13 cellular contexts compared by ENCODE assay signal in the genomic region with DNA sequence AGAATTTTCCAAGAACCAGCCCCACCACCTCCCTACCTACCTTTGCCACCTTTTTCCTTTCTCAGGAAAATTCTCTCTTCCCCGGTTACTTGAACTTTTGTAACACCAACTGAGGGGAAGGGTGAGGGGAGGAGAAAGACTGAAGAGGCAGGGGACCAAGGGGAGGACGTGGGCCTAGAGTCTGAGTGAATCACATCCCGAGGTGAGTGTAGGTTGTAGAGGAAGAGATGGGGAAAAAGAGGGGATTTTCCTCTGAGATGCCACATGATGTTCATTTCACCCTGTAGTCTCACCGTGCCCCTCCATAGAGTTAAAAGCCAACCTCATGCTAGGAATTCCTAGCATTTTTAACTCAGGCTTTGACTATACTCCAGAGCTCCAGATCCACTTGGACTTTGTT.
DNase-seq lines count a peak whose midpoint lies in the region; ATAC-seq lines count a peak whose summit lies in the region.
"Had no signal": no experiment of that assay in that cellular context is flagged by ENCODE, and none has a peak within 500 bp of the region (broad histone marks: within the 10 kb centered on the region; RNA-seq: fewer than 3 reads in every experiment).

No MANE protein-coding gene starts in this region.

- no peak for DNase-seq in activated CD8-positive, alpha-beta memory T cell treated with anti-CD3 and anti-CD28 coated beads, Interleukin-2, amount 10 ng/mL, durations not matched to agents 7 days and 5 days
- DNase-seq in activated CD8-positive, alpha-beta memory T cell treated with anti-CD3 and anti-CD28 coated beads, Interleukin-2, amount 50 U/mL, for 48 hours: no peak
- DNase-seq in T-helper 17 cell: no peak
- DNase-seq in astrocyte of the hippocampus (ENCODE audit: low read depth, low spot score): peak; percentile 26
- peak; percentile 62 for DNase-seq in stimulated activated CD8-positive, alpha-beta memory T cell treated with anti-CD3 and anti-CD28 coated beads, Interleukin-4, amount 100 ng/mL, for 48 hours
- no peak for DNase-seq in C1 segment of cervical spinal cord (lab: John Stamatoyannopoulos, UW)
- DNase-seq in NOMO-1 treated with dmso at 0.1 percent for 144 hours (lab: John Stamatoyannopoulos, UW; ENCODE audit: unreplicated experiment): no peak
- DNase-seq: DMS153, NCI-H2081 treated with DMSO at 0.1 percent for 48 hours, tibial artery had no signal

- no peaks in the 10 kb centered on the region for H3K9me3 ChIP-seq in T-helper 17 cell (ENCODE audit: control insufficient read depth, low read length, poor library complexity, severe bottlenecking)

- CTCF ChIA-PET in activated CD8-positive, alpha-beta memory T cell treated with anti-CD3 and anti-CD28 coated beads, Interleukin-2, amount 10 ng/mL, durations not matched to agents 7 days and 5 days (lab: Charles Lee): interaction anchor here (1.2 to 5.6 kb wide), 6 partner anchors 14 to 361 kb away, joined by 3 to 55 read pairs (median 5); a partner anchor contains a TSS

- ATAC-seq in activated CD8-positive, alpha-beta memory T cell treated with anti-CD3 and anti-CD28 coated beads, Interleukin-2, amount 10 ng/mL, durations not matched to agents 7 days and 5 days: no peak
- no peak for ATAC-seq in T-helper 17 cell
- ATAC-seq in HG02852 (IDR thresholded peaks at IDR 0.05; ENCODE audit: unreplicated experiment): no peak
- ATAC-seq: K562 had no signal

- peak overlapping the region; percentile 50 for H3K4me3 Mint-ChIP-seq in activated CD8-positive, alpha-beta memory T cell treated with anti-CD3 and anti-CD28 coated beads, Interleukin-2, amount 10 ng/mL, durations not matched to agents 7 days and 5 days
- peak overlapping the region; percentile 63 for H3K4me3 Mint-ChIP-seq in T-helper 17 cell

- no peaks in the 10 kb centered on the region for H3K27me3 Mint-ChIP-seq in activated CD8-positive, alpha-beta memory T cell treated with anti-CD3 and anti-CD28 coated beads, Interleukin-2, amount 10 ng/mL, durations not matched to agents 7 days and 5 days
- no peaks in the 10 kb centered on the region for H3K27me3 Mint-ChIP-seq in T-helper 17 cell
- H3K27me3 Mint-ChIP-seq: progenitor cell of endocrine pancreas had no signal

- peaks cover 86% of the 10 kb centered on the region for H3K4me1 Mint-ChIP-seq in activated CD8-positive, alpha-beta memory T cell treated with anti-CD3 and anti-CD28 coated beads, Interleukin-2, amount 10 ng/mL, durations not matched to agents 7 days and 5 days
- H3K4me1 Mint-ChIP-seq in T-helper 17 cell: peaks cover 39% of the 10 kb centered on the region

- peak overlapping the region; percentile 93 for H3K27ac Mint-ChIP-seq in activated CD8-positive, alpha-beta memory T cell treated with anti-CD3 and anti-CD28 coated beads, Interleukin-2, amount 10 ng/mL, durations not matched to agents 7 days and 5 days
- H3K27ac Mint-ChIP-seq in T-helper 17 cell: peak overlapping the region; percentile 82
- H3K27ac Mint-ChIP-seq: progenitor cell of endocrine pancreas had no signal

- peaks cover 16% of the 10 kb centered on the region for H3K36me3 Mint-ChIP-seq in activated CD8-positive, alpha-beta memory T cell treated with anti-CD3 and anti-CD28 coated beads, Interleukin-2, amount 10 ng/mL, durations not matched to agents 7 days and 5 days
- peaks cover 3% of the 10 kb centered on the region for H3K36me3 Mint-ChIP-seq in T-helper 17 cell (ENCODE audit: low read depth)

- H3K9me3 Mint-ChIP-seq in activated CD8-positive, alpha-beta memory T cell treated with anti-CD3 and anti-CD28 coated beads, Interleukin-2, amount 10 ng/mL, durations not matched to agents 7 days and 5 days (ENCODE audit: low read depth): no peaks in the 10 kb centered on the region

Comparison
In these comparisons a context has a peak if more than half of its experiments do, and no peak if none do; other contexts are left out.
1. DNase-seq: peak in astrocyte of the hippocampus (single experiment) and stimulated activated CD8-positive, alpha-beta memory T cell treated with anti-CD3 and anti-CD28 coated beads, Interleukin-4, amount 100 ng/mL, for 48 hours (single experiment); none in activated CD8-positive, alpha-beta memory T cell treated with anti-CD3 and anti-CD28 coated beads, Interleukin-2, amount 10 ng/mL, durations not matched to agents 7 days and 5 days (single experiment), activated CD8-positive, alpha-beta memory T cell treated with anti-CD3 and anti-CD28 coated beads, Interleukin-2, amount 50 U/mL, for 48 hours (single experiment), T-helper 17 cell (0 of 3), C1 segment of cervical spinal cord (0 of 14) and NOMO-1 treated with dmso at 0.1 percent for 144 hours (single experiment).